ENCODE assay signal across 10 cellular contexts in the genomic region with DNA sequence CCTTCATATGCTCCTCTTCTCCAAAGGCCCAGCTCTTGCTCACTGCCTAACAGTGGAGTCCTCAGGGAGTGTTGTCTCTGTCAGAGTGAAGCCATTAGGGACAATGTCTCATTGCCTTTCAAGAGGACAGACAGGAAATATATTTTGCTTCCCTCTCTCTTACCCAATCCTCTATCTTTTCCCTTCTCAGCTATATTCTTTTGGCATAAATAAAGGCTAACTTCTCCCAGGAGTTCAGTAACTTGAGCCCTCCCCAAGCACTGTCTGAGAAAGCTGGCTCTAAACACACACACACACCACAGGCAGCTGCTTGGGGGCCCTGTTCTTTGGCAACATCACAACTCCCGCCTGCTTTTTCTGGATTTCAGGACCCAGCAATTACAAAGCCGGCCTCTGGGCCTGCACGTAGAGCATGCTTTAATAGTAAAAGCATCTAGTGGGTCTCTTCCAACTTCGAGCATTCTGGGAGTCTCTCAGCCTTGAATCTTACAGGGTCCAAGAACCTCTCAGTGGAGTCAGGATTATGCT. TPM values are rescaled to one million over a fixed set of nuclear protein-coding genes. Genes with fewer than 3 reads are reported as not detected.
DNase-seq lines count a peak whose midpoint lies in the region; ATAC-seq and TF ChIP-seq lines count a peak whose summit lies in the region.
"Had no signal": no experiment of that assay in that cellular context is flagged by ENCODE, and none has a peak within 500 bp of the region (broad histone marks: within the 10 kb centered on the region; RNA-seq: fewer than 3 reads in every experiment).

No MANE protein-coding gene starts in this region.

- H3K4me3 ChIP-seq in esophagus squamous epithelium (no peak overlapping the region), muscle layer of colon (ENCODE audit: low read depth in 1 of 2, low read length in 2 of 2) (no peak overlapping the region), uterus (no peak overlapping the region)
- H3K4me3 ChIP-seq: GM12878 had no signal

- H3K4me1 ChIP-seq in esophagus squamous epithelium (peaks cover 0 to 15% (median 4%) of the 10 kb centered on the region in 3 donors), muscle layer of colon (ENCODE audit: insufficient read depth, low read length) (peaks cover 30% of the 10 kb centered on the region), uterus (peaks cover 0 to 8% of the 10 kb centered on the region in 2 donors)

- H3K36me3 ChIP-seq in esophagus squamous epithelium (no peaks in the 10 kb centered on the region), muscle layer of colon (ENCODE audit: insufficient read depth, low read length) (no peaks in the 10 kb centered on the region), uterus (no peaks in the 10 kb centered on the region)

- ATAC-seq in esophagus mucosa, result no peak
- ATAC-seq: GM12878 had no signal

- H3K9me3 ChIP-seq in esophagus squamous epithelium (no peaks in the 10 kb centered on the region), muscle layer of colon (ENCODE audit: low read length) (no peaks in the 10 kb centered on the region), uterus (no peaks in the 10 kb centered on the region)

- WGBS in esophagus squamous epithelium, 2 donors, result 50 to 69% methylated on average over 1 to 4 of the region's 4 CpGs

- intact Hi-C loops in esophagus squamous epithelium (cut with DNase I) (no loop called here), uterus (cut with DNase I; ENCODE audit: low total_unique reads) (no loop called here)

- no peak for TF ChIP-seq POLR2A in esophagus squamous epithelium (IDR thresholded peaks at IDR 0.05)
- TF ChIP-seq POLR2A in uterus (IDR thresholded peaks at IDR 0.05), result no peak

- no peak overlapping the region for H3K9ac ChIP-seq in muscle layer of colon (ENCODE audit: low read length)

- TF ChIP-seq CTCF in esophagus squamous epithelium (IDR thresholded peaks at IDR 0.05) (no peak), uterus (IDR thresholded peaks at IDR 0.05) (no peak)

- H3K27ac ChIP-seq in esophagus squamous epithelium, result peak overlapping the region in 3 of 4 donors; percentile 59 to 66 (median 66)
- peak overlapping the region; percentile 21 for H3K27ac ChIP-seq in muscle layer of colon (ENCODE audit: low read depth, low read length)
- H3K27ac ChIP-seq in uterus, result peak overlapping the region; percentile 75 to 79

- DNase-seq in NCI-H2227 (lab: John Stamatoyannopoulos, UW; ENCODE audit: unreplicated experiment), result peak; percentile 16
- no peak for DNase-seq in esophagus squamous epithelium (lab: John Stamatoyannopoulos, UW)
- peak; percentile 87 for DNase-seq in uterus
- no peak for DNase-seq in NCI-H1694 (lab: John Stamatoyannopoulos, UW)
- no peak for DNase-seq in cerebellum (ENCODE audit: low spot score)
- DNase-seq: activated CD8-positive, alpha-beta memory T cell treated with anti-CD3 and anti-CD28 coated beads, Interleukin-2, amount 50 U/mL, for 4 hours; H7 had no signal

- H3K27me3 ChIP-seq in esophagus squamous epithelium, result no peaks in the 10 kb centered on the region
- H3K27me3 ChIP-seq in muscle layer of colon (ENCODE audit: control insufficient read depth in 1 of 2, insufficient read depth in 2 of 2, low read length in 2 of 2), result no peaks in the 10 kb centered on the region
- no peaks in the 10 kb centered on the region for H3K27me3 ChIP-seq in uterus

RNA-seq across cellular contexts. Expression of gene LAMA4, which starts 34.7 kb away (rescaled TPM):
- total RNA-seq in esophagus squamous epithelium, result 100 to 1,000 TPM in 1 of 4 donors, 10 to 100 TPM in 1, 1 to 10 TPM in 2; 8.1 to 116 (median 19.0) TPM
- total RNA-seq in uterus, result 100 to 1,000 TPM; 107 to 329 (median 271) TPM
- total RNA-seq in cerebellum, result 65.4 TPM
- total RNA-seq in esophagus mucosa, result 8.0 TPM

RNA-seq across cellular contexts. Expression of gene RFPL4B, which starts 58.0 kb away (rescaled TPM):
- total RNA-seq in esophagus squamous epithelium (not detected), uterus (1 to 10 TPM in 1 of 4 donors, not detected in 3; 1.5 TPM), cerebellum (not detected), esophagus mucosa (not detected)
- total RNA-seq: GM12878, H7 had no signal

Comparison
In these comparisons a context has a peak if more than half of its experiments do, and no peak if none do; other contexts are left out.
1. DNase-seq: peak in NCI-H2227 (single experiment) and uterus (2 of 2); none in esophagus squamous epithelium (single experiment), NCI-H1694 (single experiment) and cerebellum (single experiment).
2. H3K27ac ChIP-seq: peak in every context shown above with its lines; median percentile 77 in uterus; 66 in esophagus squamous epithelium; 21 in muscle layer of colon.